ENCODE assay signal across 8 cellular contexts in the genomic region with DNA sequence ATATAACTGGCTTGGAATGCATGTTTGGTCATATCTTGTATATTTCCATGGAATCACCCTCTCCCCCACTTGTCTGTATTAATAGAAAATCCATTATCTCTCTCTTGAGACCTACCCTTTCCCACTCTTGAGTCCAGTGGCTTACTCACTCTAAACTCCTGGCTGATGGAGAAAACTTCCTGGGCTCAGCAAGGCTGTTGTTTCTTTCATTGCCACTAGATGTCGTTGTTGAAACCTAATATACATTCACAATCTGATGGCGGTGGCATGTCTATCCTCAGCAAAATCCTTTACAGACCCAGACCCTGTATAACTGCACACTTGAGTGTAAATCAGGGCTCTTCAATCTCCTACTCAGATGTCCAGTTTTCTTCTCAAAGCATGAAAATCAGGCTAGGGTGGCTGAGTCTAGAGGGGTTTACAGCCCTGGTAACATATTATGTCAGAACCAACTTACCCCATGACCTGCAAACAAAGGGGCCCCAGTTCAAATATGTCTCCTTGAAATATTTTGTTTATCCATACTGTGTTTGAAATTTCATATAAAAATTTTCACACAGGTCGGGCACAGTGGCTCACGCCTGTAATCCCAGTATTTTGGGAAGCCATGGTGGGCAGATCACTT.
DNase-seq lines count a peak whose midpoint lies in the region; ATAC-seq and TF ChIP-seq lines count a peak whose summit lies in the region.

No MANE protein-coding gene starts in this region.

- H3K79me2 ChIP-seq in MM.1S (ENCODE audit: low read length) (no peaks in the 10 kb centered on the region), fibroblast of lung (ENCODE audit: control insufficient read depth, insufficient read depth, low read length) (no peaks in the 10 kb centered on the region), osteoblast (ENCODE audit: insufficient read depth, low read length) (no peaks in the 10 kb centered on the region)

- H3K36me3 Mint-ChIP-seq in stimulated activated memory B cell treated with anti-CD40 and anti-IgM and Interleukin-4, amounts not matched to agents 10 μg/mL and 1 μg/mL and 100 μg/mL, for 72 hours, result no peaks in the 10 kb centered on the region

- H3K4me3 ChIP-seq in GM06990 (replicated peaks; ENCODE audit: low read depth, low read length), result no peak overlapping the region
- H3K4me3 ChIP-seq in MM.1S (ENCODE audit: low read length), result no peak overlapping the region
- H3K4me3 ChIP-seq in fibroblast of lung (replicated peaks in 1 of 4; ENCODE audit: control extremely low read depth in 1 of 4, insufficient read depth in 1 of 4, low read depth in 3 of 4, low read length in 4 of 4), result no peak overlapping the region
- no peak overlapping the region for H3K4me3 ChIP-seq in osteoblast (ENCODE audit: insufficient read depth, low read length)

- no peaks in the 10 kb centered on the region for H4K20me1 ChIP-seq in MM.1S (ENCODE audit: insufficient read depth, low read length)
- no peaks in the 10 kb centered on the region for H4K20me1 ChIP-seq in fibroblast of lung (ENCODE audit: control insufficient read depth, extremely low read depth, insufficient read depth, low read length)
- H4K20me1 ChIP-seq in osteoblast (ENCODE audit: insufficient read depth, low read length), result no peaks in the 10 kb centered on the region

- H3K9ac ChIP-seq in MM.1S (ENCODE audit: low read length), result no peak overlapping the region
- no peak overlapping the region for H3K9ac ChIP-seq in fibroblast of lung (ENCODE audit: insufficient read depth, low read length)

- no peaks in the 10 kb centered on the region for H3K27me3 ChIP-seq in GM06990 (replicated peaks; ENCODE audit: control insufficient read depth, insufficient read depth, low read length)
- H3K27me3 ChIP-seq in MM.1S (replicated peaks; ENCODE audit: insufficient read depth, low read length), result no peaks in the 10 kb centered on the region
- H3K27me3 ChIP-seq in fibroblast of lung (ENCODE audit: control insufficient read depth, insufficient read depth, low read length), result no peaks in the 10 kb centered on the region
- no peaks in the 10 kb centered on the region for H3K27me3 ChIP-seq in osteoblast (ENCODE audit: insufficient read depth, low read length)

- in situ Hi-C loops in ACHN (cut with HindIII; ENCODE audit: low pct_ligation_motif_present, low pct_unique_long_range_greater_than_20kb, low sequenced_read_pairs), result loop anchor here (25.0 kb wide), 1 partner anchor 162 kb away; the partner anchor contains the start of gene AP1AR

- no peaks in the 10 kb centered on the region for H3K4me1 Mint-ChIP-seq in stimulated activated memory B cell treated with anti-CD40 and anti-IgM and Interleukin-4, amounts not matched to agents 10 μg/mL and 1 μg/mL and 100 μg/mL, for 72 hours

- H3K4me3 Mint-ChIP-seq in stimulated activated memory B cell treated with anti-CD40 and anti-IgM and Interleukin-4, amounts not matched to agents 10 μg/mL and 1 μg/mL and 100 μg/mL, for 72 hours, result no peak overlapping the region

- H3K9me2 ChIP-seq in MM.1S (replicated peaks; ENCODE audit: insufficient read depth, low read length), result no peaks in the 10 kb centered on the region

- DNase-seq in ACHN, result peak; percentile 64
- DNase-seq in GM06990 (ENCODE audit: extremely low read depth, insufficient read length), result no peak
- DNase-seq in HCEC 1CT, result peak; percentile 58
- peak; percentile 59 for DNase-seq in MM.1S
- DNase-seq in UCSD-AML1 (lab: John Stamatoyannopoulos, UW; ENCODE audit: unreplicated experiment), result peak; percentile 8
- peak; percentile 58 to 66 for DNase-seq in fibroblast of lung (ENCODE audit: low read depth in 2 of 2)
- DNase-seq in osteoblast (ENCODE audit: insufficient read length, low spot score, missing footprints), result peak; percentile 68

- H3K36me3 ChIP-seq in GM06990 (ENCODE audit: control insufficient read depth, insufficient read depth, low read length) (no peaks in the 10 kb centered on the region), MM.1S (replicated peaks; ENCODE audit: insufficient read depth, low read length) (no peaks in the 10 kb centered on the region), fibroblast of lung (ENCODE audit: control insufficient read depth, insufficient read depth, low read length) (no peaks in the 10 kb centered on the region), osteoblast (ENCODE audit: insufficient read depth, low read length) (no peaks in the 10 kb centered on the region)

- H3K9me3 ChIP-seq in MM.1S (replicated peaks; ENCODE audit: insufficient read depth, low read length) (no peaks in the 10 kb centered on the region), fibroblast of lung (ENCODE audit: control insufficient read depth, insufficient read depth, low read depth, low read length) (no peaks in the 10 kb centered on the region), osteoblast (ENCODE audit: low read depth, low read length) (no peaks in the 10 kb centered on the region)

- no peaks in the 10 kb centered on the region for H3K9me3 Mint-ChIP-seq in stimulated activated memory B cell treated with anti-CD40 and anti-IgM and Interleukin-4, amounts not matched to agents 10 μg/mL and 1 μg/mL and 100 μg/mL, for 72 hours

- no peak overlapping the region for H3K27ac Mint-ChIP-seq in stimulated activated memory B cell treated with anti-CD40 and anti-IgM and Interleukin-4, amounts not matched to agents 10 μg/mL and 1 μg/mL and 100 μg/mL, for 72 hours

- no peaks in the 10 kb centered on the region for H3F3A ChIP-seq in MM.1S (ENCODE audit: insufficient read depth, low read length)

- peak; percentile 85 for TF ChIP-seq CTCF in GM06990 (IDR thresholded peaks at IDR 0.05; ENCODE audit: insufficient read depth, low read length, poor library complexity, severe bottlenecking)
- TF ChIP-seq CTCF in MM.1S (IDR thresholded peaks at IDR 0.05; ENCODE audit: low read length), result peak; percentile 84
- peak; percentile 74 to 90 for TF ChIP-seq CTCF in fibroblast of lung (conservative IDR thresholded peaks at IDR 0.05 in 1 of 2, IDR thresholded peaks at IDR 0.05 in 1 of 2; ENCODE audit: low read depth in 1 of 2, low read length in 2 of 2)
- peak; percentile 91 for TF ChIP-seq CTCF in osteoblast (IDR thresholded peaks at IDR 0.05; ENCODE audit: extremely low read depth, low read depth, low read length)

- H3K4me1 ChIP-seq in MM.1S (ENCODE audit: low read length) (no peaks in the 10 kb centered on the region), fibroblast of lung (ENCODE audit: control insufficient read depth, extremely low read depth, insufficient read depth, low read length) (no peaks in the 10 kb centered on the region), osteoblast (ENCODE audit: insufficient read depth, low read length) (no peaks in the 10 kb centered on the region)

- H3K4me2 ChIP-seq in MM.1S (ENCODE audit: low read depth, low read length) (no peak overlapping the region), fibroblast of lung (ENCODE audit: extremely low read depth, insufficient read depth, low read length) (no peak overlapping the region), osteoblast (ENCODE audit: insufficient read depth, low read length) (no peak overlapping the region)

- H3K27ac ChIP-seq in MM.1S (ENCODE audit: low read length) (no peak overlapping the region), fibroblast of lung (ENCODE audit: insufficient read depth, low read length) (no peak overlapping the region), osteoblast (ENCODE audit: low read depth, low read length) (no peak overlapping the region)

- no peak overlapping the region for H2AFZ ChIP-seq in MM.1S (ENCODE audit: low read length)
- no peak overlapping the region for H2AFZ ChIP-seq in fibroblast of lung (ENCODE audit: low read length)
- no peak overlapping the region for H2AFZ ChIP-seq in osteoblast (ENCODE audit: low read length)

- H3K27me3 Mint-ChIP-seq in stimulated activated memory B cell treated with anti-CD40 and anti-IgM and Interleukin-4, amounts not matched to agents 10 μg/mL and 1 μg/mL and 100 μg/mL, for 72 hours, result peaks cover 7% of the 10 kb centered on the region

- ATAC-seq in stimulated activated memory B cell treated with anti-CD40 and anti-IgM and Interleukin-4, amounts not matched to agents 10 μg/mL and 1 μg/mL and 100 μg/mL, for 72 hours, result no peak
